ENCODE assay signal across 8 cellular contexts in the genomic region with DNA sequence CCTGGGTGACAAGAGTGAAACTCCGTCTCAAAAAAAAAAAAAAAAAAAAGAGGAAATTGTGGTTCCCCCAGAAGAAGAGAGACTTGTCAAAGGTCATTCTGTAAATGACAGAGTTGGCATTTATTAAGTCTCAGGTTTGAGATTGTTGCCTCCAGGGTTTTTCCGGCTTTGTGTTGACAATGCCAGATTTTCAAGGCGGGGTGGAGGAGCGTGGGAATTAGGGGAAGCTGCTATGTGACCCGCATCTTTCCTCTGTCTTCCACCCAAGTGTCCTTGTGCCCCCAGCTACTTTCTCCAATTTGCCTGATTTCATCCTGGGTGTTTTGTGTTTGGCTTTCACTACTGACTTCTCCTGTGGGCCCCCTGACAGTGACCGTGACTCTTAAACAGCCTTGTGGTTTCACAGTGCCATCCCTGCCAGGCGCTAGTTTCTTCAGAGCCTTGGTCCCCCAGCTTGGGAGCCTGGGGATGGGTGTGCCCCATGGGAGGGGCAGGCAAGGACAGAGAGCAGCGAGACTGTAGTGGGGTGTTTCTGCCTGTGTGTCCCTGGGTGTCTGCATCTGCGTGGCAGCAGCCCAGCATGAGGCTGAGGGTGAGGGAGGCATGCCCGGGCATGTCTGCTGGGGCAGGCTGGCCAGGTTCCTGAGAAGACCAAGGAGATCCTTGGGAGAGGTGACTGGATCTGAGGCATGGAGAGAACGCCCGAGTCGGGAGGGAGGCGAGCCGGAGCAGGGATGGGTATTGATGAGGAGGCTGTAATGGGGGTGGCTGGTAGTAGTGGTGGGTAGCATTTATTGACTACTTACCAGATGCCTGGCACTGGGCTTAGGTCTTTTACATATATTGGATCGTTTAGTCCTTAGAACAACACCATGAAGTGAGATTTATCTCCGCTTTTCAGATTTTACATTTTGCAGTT. TPM values are rescaled to one million over a fixed set of nuclear protein-coding genes. Genes with fewer than 3 reads are reported as not detected.
DNase-seq lines count a peak whose midpoint lies in the region; TF ChIP-seq lines count a peak whose summit lies in the region.

No MANE protein-coding gene starts in this region.

- TF ChIP-seq CTCF in HEK293 (tag by site-specific recombination; IDR thresholded peaks at IDR 0.05) (peak; percentile 41; the same call in 1 of the 2 replicates), glutamatergic neuron (IDR thresholded peaks at IDR 0.05; ENCODE audit: partially characterized antibody, unreplicated experiment) (no peak)

- peak overlapping the region; percentile 69 for H3K4me2 ChIP-seq in skeletal muscle satellite cell (ENCODE audit: low read length)

- no peaks in the 10 kb centered on the region for H3K36me3 ChIP-seq in HEK293 (ENCODE audit: control insufficient read depth in 2 of 2, insufficient read depth in 1 of 2, low read length in 2 of 2)
- H3K36me3 ChIP-seq in skeletal muscle satellite cell (ENCODE audit: insufficient read depth, low read length) = no peaks in the 10 kb centered on the region

- no peaks in the 10 kb centered on the region for H3K36me3 Mint-ChIP-seq in activated naive CD4-positive, alpha-beta T cell treated with anti-CD3 and anti-CD28 coated beads for 36 hours (ENCODE audit: low read depth)
- H3K36me3 Mint-ChIP-seq in activated CD4-positive, alpha-beta memory T cell treated with anti-CD3 and anti-CD28 coated beads for 36 hours = no peaks in the 10 kb centered on the region
- H3K36me3 Mint-ChIP-seq in glutamatergic neuron (ENCODE audit: unreplicated experiment) = peaks cover 6% of the 10 kb centered on the region

- no peaks in the 10 kb centered on the region for H3K27me3 ChIP-seq in skeletal muscle satellite cell (ENCODE audit: control insufficient read depth, insufficient read depth, low read length)

- peak overlapping the region; percentile 25 for H3K4me3 Mint-ChIP-seq in activated naive CD4-positive, alpha-beta T cell treated with anti-CD3 and anti-CD28 coated beads for 36 hours
- peak overlapping the region; percentile 28 for H3K4me3 Mint-ChIP-seq in activated CD4-positive, alpha-beta memory T cell treated with anti-CD3 and anti-CD28 coated beads for 36 hours
- H3K4me3 Mint-ChIP-seq in glutamatergic neuron (ENCODE audit: unreplicated experiment) = peak overlapping the region; percentile 50

- H3K4me1 Mint-ChIP-seq in activated naive CD4-positive, alpha-beta T cell treated with anti-CD3 and anti-CD28 coated beads for 36 hours (ENCODE audit: low read depth) = peaks cover 39% of the 10 kb centered on the region
- peaks cover 39% of the 10 kb centered on the region for H3K4me1 Mint-ChIP-seq in activated CD4-positive, alpha-beta memory T cell treated with anti-CD3 and anti-CD28 coated beads for 36 hours (ENCODE audit: low read depth)
- H3K4me1 Mint-ChIP-seq in glutamatergic neuron (ENCODE audit: low read depth, unreplicated experiment) = peaks cover 49% of the 10 kb centered on the region

- peak overlapping the region; percentile 90 for H3K27ac Mint-ChIP-seq in activated naive CD4-positive, alpha-beta T cell treated with anti-CD3 and anti-CD28 coated beads for 36 hours
- H3K27ac Mint-ChIP-seq in activated CD4-positive, alpha-beta memory T cell treated with anti-CD3 and anti-CD28 coated beads for 36 hours = peak overlapping the region; percentile 85
- H3K27ac Mint-ChIP-seq in glutamatergic neuron (ENCODE audit: unreplicated experiment) = peak overlapping the region; percentile 62

- H3K4me1 ChIP-seq in HEK293 (ENCODE audit: control insufficient read depth, insufficient read depth, low read length) (peaks cover 9% of the 10 kb centered on the region), skeletal muscle satellite cell (ENCODE audit: control insufficient read depth, insufficient read depth, low read length) (peaks cover 35% of the 10 kb centered on the region)

- peak overlapping the region; percentile 94 for H3K27ac ChIP-seq in HEK293 (ENCODE audit: extremely low read depth, low read depth, low read length)

- POLR2A ChIA-PET in HEK293 (lab: Yijun Ruan, JAX) = interaction anchor here (1.2 to 12.2 kb wide), 6 partner anchors 8 to 44 kb away, joined by 4 to 163 read pairs (median 10); a partner anchor contains a TSS
- POLR2A ChIA-PET in activated CD4-positive, alpha-beta memory T cell treated with anti-CD3 and anti-CD28 coated beads for 36 hours (lab: Charles Lee) = interaction anchor here (0.7 to 2.2 kb wide), 5 partner anchors 28 to 46 kb away, joined by 3 to 10 read pairs (median 4); a partner anchor contains a TSS

- CTCF ChIA-PET in activated naive CD4-positive, alpha-beta T cell treated with anti-CD3 and anti-CD28 coated beads for 36 hours (lab: Charles Lee) = interaction anchor here (0.7 to 2.8 kb wide), 5 partner anchors 31 to 168 kb away, joined by 3 to 11 read pairs (median 4); no protein-coding TSS in a partner anchor
- CTCF ChIA-PET in HEK293 (lab: Yijun Ruan, JAX) = interaction anchor here (0.7 to 2.4 kb wide), 10 partner anchors 10 to 253 kb away, joined by 3 to 10 read pairs (median 6); no protein-coding TSS in a partner anchor
- CTCF ChIA-PET in activated CD4-positive, alpha-beta memory T cell treated with anti-CD3 and anti-CD28 coated beads for 36 hours (lab: Charles Lee) = interaction anchor here (1.1 to 1.8 kb wide), 4 partner anchors 37 to 71 kb away, joined by 3 to 5 read pairs (median 4); no protein-coding TSS in a partner anchor

- H3K9me3 ChIP-seq in HEK293 (ENCODE audit: control insufficient read depth, insufficient read depth, low read depth, low read length) (no peaks in the 10 kb centered on the region), skeletal muscle satellite cell (replicated peaks; ENCODE audit: low read length) (no peaks in the 10 kb centered on the region)

- peaks cover 6% of the 10 kb centered on the region for H3K27me3 Mint-ChIP-seq in activated naive CD4-positive, alpha-beta T cell treated with anti-CD3 and anti-CD28 coated beads for 36 hours (ENCODE audit: low read depth)
- H3K27me3 Mint-ChIP-seq in activated CD4-positive, alpha-beta memory T cell treated with anti-CD3 and anti-CD28 coated beads for 36 hours = peaks cover 3% of the 10 kb centered on the region
- peaks cover 13% of the 10 kb centered on the region for H3K27me3 Mint-ChIP-seq in glutamatergic neuron (ENCODE audit: unreplicated experiment)

- H3K9ac ChIP-seq in skeletal muscle satellite cell (ENCODE audit: low read depth, low read length) = peak overlapping the region; percentile 77

- H3K4me3 ChIP-seq in HEK293 (ENCODE audit: low read depth, low read length) (no peak overlapping the region), skeletal muscle satellite cell (ENCODE audit: low read length) (no peak overlapping the region)

- peak; percentile 68 for DNase-seq in activated naive CD4-positive, alpha-beta T cell treated with anti-CD3 and anti-CD28 coated beads for 36 hours
- no peak for DNase-seq in activated naive CD4-positive, alpha-beta T cell (lab: John Stamatoyannopoulos, UW)
- DNase-seq in NCI-H1105 treated with DMSO at 0.1 percent for 48 hours (lab: John Stamatoyannopoulos, UW) (peak; percentile 25), glutamatergic neuron (no peak), NCI-H1092 (lab: John Stamatoyannopoulos, UW) (no peak)
- peak; percentile 60 for DNase-seq in activated CD4-positive, alpha-beta memory T cell treated with anti-CD3 and anti-CD28 coated beads for 36 hours

- H3K9me3 Mint-ChIP-seq in activated naive CD4-positive, alpha-beta T cell treated with anti-CD3 and anti-CD28 coated beads for 36 hours = no peaks in the 10 kb centered on the region
- H3K9me3 Mint-ChIP-seq in activated CD4-positive, alpha-beta memory T cell treated with anti-CD3 and anti-CD28 coated beads for 36 hours = no peaks in the 10 kb centered on the region
- peaks cover 25% of the 10 kb centered on the region for H3K9me3 Mint-ChIP-seq in glutamatergic neuron (ENCODE audit: unreplicated experiment)

- intact Hi-C loops in activated naive CD4-positive, alpha-beta T cell treated with anti-CD3 and anti-CD28 coated beads for 36 hours (cut with micrococcal nuclease) = loop anchor here (1.0 kb wide), 3 partner anchors 30 to 45 kb away; no protein-coding TSS in a partner anchor
- intact Hi-C loops in activated CD4-positive, alpha-beta memory T cell treated with anti-CD3 and anti-CD28 coated beads for 36 hours (cut with micrococcal nuclease) = no loop called here

TF ChIP-seq in HEK293, 187 proteins besides CTCF, POLR2A, EP300 and RAD21 (continues in another document):
- TF ChIP-seq SP7 (tag by site-specific recombination; IDR thresholded peaks at IDR 0.05) (peak; percentile 41; the same call in 1 of the 2 replicates), ZNF302 (tag by site-specific recombination; IDR thresholded peaks at IDR 0.05; ENCODE audit: low read depth) (no peak), YY1 (tag by site-specific recombination; IDR thresholded peaks at IDR 0.05) (no peak), SCRT2 (tag by site-specific recombination; IDR thresholded peaks at IDR 0.05) (peak; percentile 31; the same call in 1 of the 2 replicates), ZNF776 (tag by site-specific recombination; IDR thresholded peaks at IDR 0.05; ENCODE audit: borderline replicate concordance) (no peak), ZNF248 (tag by site-specific recombination; IDR thresholded peaks at IDR 0.05) (no peak), ZNF837 (tag by site-specific recombination; IDR thresholded peaks at IDR 0.05) (no peak), ZNF341 (tag by site-specific recombination; IDR thresholded peaks at IDR 0.05; ENCODE audit: low read depth) (0 out of 2 replicates have a peak, but pooled peaks have one; percentile 22), KLF9 (tag by site-specific recombination; IDR thresholded peaks at IDR 0.05; ENCODE audit: low read depth) (peak; percentile 69)
- TF ChIP-seq, protein P1, sequence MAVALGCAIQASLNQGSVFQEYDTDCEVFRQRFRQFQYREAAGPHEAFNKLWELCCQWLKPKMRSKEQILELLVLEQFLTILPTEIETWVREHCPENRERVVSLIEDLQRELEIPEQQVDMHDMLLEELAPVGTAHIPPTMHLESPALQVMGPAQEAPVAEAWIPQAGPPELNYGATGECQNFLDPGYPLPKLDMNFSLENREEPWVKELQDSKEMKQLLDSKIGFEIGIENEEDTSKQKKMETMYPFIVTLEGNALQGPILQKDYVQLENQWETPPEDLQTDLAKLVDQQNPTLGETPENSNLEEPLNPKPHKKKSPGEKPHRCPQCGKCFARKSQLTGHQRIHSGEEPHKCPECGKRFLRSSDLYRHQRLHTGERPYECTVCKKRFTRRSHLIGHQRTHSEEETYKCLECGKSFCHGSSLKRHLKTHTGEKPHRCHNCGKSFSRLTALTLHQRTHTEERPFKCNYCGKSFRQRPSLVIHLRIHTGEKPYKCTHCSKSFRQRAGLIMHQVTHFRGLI (tag by site-specific recombination; IDR thresholded peaks at IDR 0.05) = 0 out of 2 replicates have a peak, but pooled peaks have one; percentile 13

RNA-seq across cellular contexts. Expression of a gene that starts 46.3 kb away (rescaled TPM):
- total RNA-seq in activated naive CD4-positive, alpha-beta T cell treated with anti-CD3 and anti-CD28 coated beads for 36 hours = 10 to 100 TPM; 33.5 to 34.4 TPM
- total RNA-seq in activated CD4-positive, alpha-beta memory T cell treated with anti-CD3 and anti-CD28 coated beads for 36 hours = 10 to 100 TPM; 27.9 to 28.9 TPM
- 8.8 TPM for total RNA-seq in glutamatergic neuron (ENCODE audit: unreplicated experiment)
- total RNA-seq in skeletal muscle satellite cell (2012; rRNA removed) = 15.0 and 15.3 TPM in 2 replicates

Comparison
In these comparisons a context has a peak if more than half of its experiments do, and no peak if none do; other contexts are left out.
1. DNase-seq: peak in activated naive CD4-positive, alpha-beta T cell treated with anti-CD3 and anti-CD28 coated beads for 36 hours (single experiment), NCI-H1105 treated with DMSO at 0.1 percent for 48 hours (single experiment) and activated CD4-positive, alpha-beta memory T cell treated with anti-CD3 and anti-CD28 coated beads for 36 hours (single experiment); none in activated naive CD4-positive, alpha-beta T cell (0 of 4), glutamatergic neuron (single experiment) and NCI-H1092 (single experiment).
2. Peak in every context shown above with its lines, with median percentiles within 50 percentile points of each other: H3K27ac Mint-ChIP-seq and H3K4me3 Mint-ChIP-seq.